In genomic region chr7:98280791-98281756, GRCh38 we compare ENCODE assay signal across 1 cellular context.
TF ChIP-seq lines count a peak whose summit lies in the region.

Gene BRI3 (plus strand): TSS chr7:98281686. CDS start chr7:98281796, 110 bp downstream.

TF ChIP-seq in K562, 482 proteins besides CTCF, POLR2A, EP300 and RAD21 (continued from another document):
- TF ChIP-seq ELK1 (CRISPR knock-in tag; IDR thresholded peaks at IDR 0.05) (no peak), NFATC3 (IDR thresholded peaks at IDR 0.05) (no peak), ETV5 (CRISPR knock-in tag; IDR thresholded peaks at IDR 0.05; ENCODE audit: low read depth) (no peak), FOXJ2 (tag; IDR thresholded peaks at IDR 0.05) (no peak), TSHZ1 (CRISPR knock-in tag; IDR thresholded peaks at IDR 0.05) (no peak), SMAD4 (CRISPR knock-in tag; conservative IDR thresholded peaks at IDR 0.05) (no peak), MITF (IDR thresholded peaks at IDR 0.05) (peak; percentile 71; the same call in 1 of the 2 replicates), MBD1 (CRISPR knock-in tag; IDR thresholded peaks at IDR 0.05) (no peak), DDX20 (tag; IDR thresholded peaks at IDR 0.05; ENCODE audit: low read depth) (no peak), ZNF77 (CRISPR knock-in tag; IDR thresholded peaks at IDR 0.05) (no peak), U2AF1 (optimal IDR thresholded peaks at IDR 0.05; ENCODE audit: low read depth, low read length) (no peak), TCF15 (CRISPR knock-in tag; IDR thresholded peaks at IDR 0.05) (no peak), MTA3 (IDR thresholded peaks at IDR 0.05; ENCODE audit: borderline replicate concordance) (no peak), CCAR2 (IDR thresholded peaks at IDR 0.05; ENCODE audit: low read depth, low read length) (no peak), BCLAF1 (IDR thresholded peaks at IDR 0.05; ENCODE audit: borderline replicate concordance in 1 of 2, control insufficient read depth in 1 of 2, low read depth in 2 of 2, low read length in 1 of 2) (no peak), RERE (CRISPR knock-in tag; IDR thresholded peaks at IDR 0.05; ENCODE audit: borderline replicate concordance) (no peak), ZNF174 (CRISPR knock-in tag; IDR thresholded peaks at IDR 0.05) (no peak)
